17 cellular contexts compared by ENCODE assay signal in the genomic region with DNA sequence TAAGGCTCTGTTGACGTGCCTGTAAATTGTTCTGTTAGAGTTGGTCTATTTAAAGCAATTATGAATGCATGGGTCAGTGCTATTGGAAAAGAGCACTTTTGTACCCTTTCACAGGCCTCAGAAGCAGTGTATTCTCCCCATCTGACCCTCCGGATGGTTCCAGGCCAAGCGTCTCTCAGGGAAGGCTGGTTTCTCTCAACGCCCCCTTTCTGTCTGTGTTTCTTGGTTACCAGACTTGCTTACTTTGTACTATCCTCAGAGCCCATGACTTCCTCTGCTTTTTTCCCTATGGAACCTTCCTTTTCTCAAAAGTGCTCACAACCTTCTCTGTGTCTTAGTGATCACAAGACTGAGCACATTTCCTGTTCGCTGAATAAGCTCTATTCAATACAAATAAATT.
DNase-seq lines count a peak whose midpoint lies in the region; ATAC-seq, FAIRE-seq and TF ChIP-seq lines count a peak whose summit lies in the region.
"Had no signal": no experiment of that assay in that cellular context is flagged by ENCODE, and none has a peak within 500 bp of the region (broad histone marks: within the 10 kb centered on the region; RNA-seq: fewer than 3 reads in every experiment).

No MANE protein-coding gene starts in this region.

- no peak overlapping the region for H3K4me3 ChIP-seq in trophoblast cell (ENCODE audit: low read depth, low read length)
- H3K4me3 ChIP-seq in kidney (ENCODE audit: low read length in 2 of 2): no peak overlapping the region
- H3K4me3 ChIP-seq: A549, BLaER1, GM23248 had no signal

- no peak overlapping the region for H4K12ac ChIP-seq in trophoblast cell (ENCODE audit: low read depth, low read length)

- H3K4ac ChIP-seq in trophoblast cell (ENCODE audit: low read depth, low read length): no peak overlapping the region

- no peaks in the 10 kb centered on the region for H3K79me2 ChIP-seq in trophoblast cell (ENCODE audit: control insufficient read depth, insufficient read depth, low read length, poor library complexity)

- no peak overlapping the region for H3K27ac ChIP-seq in trophoblast cell (ENCODE audit: low read depth, low read length)
- H3K27ac ChIP-seq in kidney (ENCODE audit: low read depth in 2 of 2, low read length in 2 of 2): no peak overlapping the region
- H3K27ac ChIP-seq: A549, BLaER1, GM23248 had no signal

- WGBS in trophoblast cell (ENCODE audit: extremely low coverage, insufficient coverage, insufficient read length): no CpG with 5 or more reads among the region's 5 CpGs

- H3K9ac ChIP-seq in trophoblast cell (ENCODE audit: low read length): peak overlapping the region; percentile 42
- no peak overlapping the region for H3K9ac ChIP-seq in kidney (ENCODE audit: low read length in 2 of 2)
- H3K9ac ChIP-seq: BLaER1, GM23248 had no signal

- no peaks in the 10 kb centered on the region for H3K79me1 ChIP-seq in trophoblast cell (ENCODE audit: low read length)

- no peak overlapping the region for H3K4me2 ChIP-seq in trophoblast cell (ENCODE audit: low read length)
- H3K4me2 ChIP-seq: A549, BLaER1 had no signal

- no peaks in the 10 kb centered on the region for H3K27me3 ChIP-seq in trophoblast cell (ENCODE audit: insufficient read depth, low read length)
- H3K27me3 ChIP-seq: BLaER1 had no signal

- H3K9me3 ChIP-seq in trophoblast cell (ENCODE audit: insufficient read depth, low read depth, low read length): peaks cover 2% of the 10 kb centered on the region
- H3K9me3 ChIP-seq in kidney (ENCODE audit: control insufficient read depth in 1 of 2, low read length in 2 of 2): peaks cover 0 to 7% of the 10 kb centered on the region in 2 donors

- H3K23ac ChIP-seq in trophoblast cell (ENCODE audit: low read length): no peak overlapping the region

- no peak overlapping the region for H3K14ac ChIP-seq in trophoblast cell (ENCODE audit: low read length)

- no peak overlapping the region for H2BK12ac ChIP-seq in trophoblast cell (ENCODE audit: low read length)

- FAIRE-seq in kidney (lab: Jason Lieb, UNC): no peak
- FAIRE-seq: A549, GM18507, H54, HepG2, HTR-8/SVneo had no signal

- no peak for TF ChIP-seq CTCF in kidney (IDR thresholded peaks at IDR 0.05; ENCODE audit: borderline replicate concordance, extremely low read depth, insufficient read depth)

- no peak overlapping the region for H2BK120ac ChIP-seq in trophoblast cell (ENCODE audit: insufficient read depth, low read length, poor library complexity)

- in situ Hi-C loops in G401 (cut with HindIII; ENCODE audit: low sequenced_read_pairs): no loop called here

- H2BK5ac ChIP-seq in trophoblast cell (ENCODE audit: low read depth, low read length, poor library complexity): no peak overlapping the region

- intact Hi-C loops in kidney (cut with DNase I): no loop called here

- no peak overlapping the region for H2AK5ac ChIP-seq in trophoblast cell (ENCODE audit: low read length)

- no peak overlapping the region for H2AFZ ChIP-seq in trophoblast cell (ENCODE audit: insufficient read depth, low read length, poor library complexity)
- H2AFZ ChIP-seq: GM23248 had no signal

- no peak overlapping the region for H4K91ac ChIP-seq in trophoblast cell (ENCODE audit: low read depth, low read length)

- no peak overlapping the region for H4K8ac ChIP-seq in trophoblast cell (ENCODE audit: low read depth, low read length)

- peak; percentile 41 for DNase-seq in G401 (ENCODE audit: low spot score)
- DNase-seq in cerebellum (ENCODE audit: low spot score): peak; percentile 17
- no peak for DNase-seq in trophoblast cell
- DNase-seq in effector CD8-positive, alpha-beta T cell (lab: John Stamatoyannopoulos, UW): no peak
- DNase-seq in ecto neural progenitor cell (ENCODE audit: low spot score): no peak
- DNase-seq in kidney: no peak
- DNase-seq: CD8-positive, alpha-beta memory T cell; DMS53; GM23248 had no signal

- no peak overlapping the region for H3K18ac ChIP-seq in trophoblast cell (ENCODE audit: low read length)

- no peaks in the 10 kb centered on the region for H3K4me1 ChIP-seq in trophoblast cell (ENCODE audit: control insufficient read depth in 1 of 2, insufficient read depth in 2 of 2, low read length in 2 of 2)
- H3K4me1 ChIP-seq in kidney (ENCODE audit: control insufficient read depth in 1 of 2, insufficient read depth in 1 of 2, low read depth in 1 of 2, low read length in 2 of 2): no peaks in the 10 kb centered on the region
- H3K4me1 ChIP-seq: A549, BLaER1 had no signal

- ATAC-seq in GM18870 (IDR thresholded peaks at IDR 0.05; ENCODE audit: unreplicated experiment): no peak
- ATAC-seq: A549, HCT116, HepG2 had no signal

- no peaks in the 10 kb centered on the region for H3K36me3 ChIP-seq in trophoblast cell (ENCODE audit: control insufficient read depth in 1 of 2, insufficient read depth in 2 of 2, low read length in 2 of 2)
- H3K36me3 ChIP-seq in kidney (ENCODE audit: control insufficient read depth in 1 of 2, insufficient read depth in 2 of 2, low read length in 2 of 2): no peaks in the 10 kb centered on the region
- H3K36me3 ChIP-seq: BLaER1 had no signal

Comparison
In these comparisons a context has a peak if more than half of its experiments do, and no peak if none do; other contexts are left out.
1. DNase-seq: peak in G401 (single experiment) and cerebellum (single experiment); none in trophoblast cell (0 of 2), effector CD8-positive, alpha-beta T cell (single experiment), ecto neural progenitor cell (single experiment) and kidney (single experiment).